ENCODE assay signal across 8 cellular contexts in genomic region chr9:113401027-113401792, GRCh38. TPM values are rescaled to one million over a fixed set of nuclear protein-coding genes. Genes with fewer than 3 reads are reported as not detected.
A peak's percentile ranks its signal among the peaks of the same experiment; 100 is the strongest.
DNase-seq lines count a peak whose midpoint lies in the region; ATAC-seq and TF ChIP-seq lines count a peak whose summit lies in the region.

ALAD (minus strand) TSS chr9:113401284; CDS start chr9:113393559, 7,725 bp downstream.

- H3K9ac ChIP-seq in DND-41 (ENCODE audit: low read depth, low read length), result peak within 1 kb of the TSS; percentile 68
- peak within 1 kb of the TSS; percentile 14; the same call in 1 of the 2 replicates for H3K9ac ChIP-seq in KMS-11

- in situ Hi-C loops in Panc1 (cut with HindIII; ENCODE audit: low pct_unique_long_range_greater_than_20kb, low sequenced_read_pairs), result no loop called here

- no peaks in the 10 kb centered on the region for H3K9me3 Mint-ChIP-seq in activated T-cell treated with anti-CD3 and anti-CD28 coated beads, Interleukin-2, amount 50 U/mL, for 4 hours

- no peaks in the 10 kb centered on the region for H3K27me3 Mint-ChIP-seq in activated T-cell treated with anti-CD3 and anti-CD28 coated beads, Interleukin-2, amount 50 U/mL, for 4 hours (ENCODE audit: low read depth)

- no peaks in the 10 kb centered on the region for H3K36me3 Mint-ChIP-seq in activated T-cell treated with anti-CD3 and anti-CD28 coated beads, Interleukin-2, amount 50 U/mL, for 4 hours (ENCODE audit: insufficient read depth)

- H4K20me1 ChIP-seq in DND-41 (ENCODE audit: insufficient read depth, low read length) (no peaks in the 10 kb centered on the region), KMS-11 (ENCODE audit: insufficient read depth) (no peaks in the 10 kb centered on the region)

- H3K36me3 ChIP-seq in DND-41 (ENCODE audit: insufficient read depth, low read length), result no peaks in the 10 kb centered on the region
- H3K36me3 ChIP-seq in KMS-11 (ENCODE audit: insufficient read depth), result no peaks in the 10 kb centered on the region
- no peaks in the 10 kb centered on the region; the same call in 1 of the 2 replicates for H3K36me3 ChIP-seq in Panc1 (ENCODE audit: control insufficient read depth, insufficient read depth, low read length)

- H3K79me2 ChIP-seq in DND-41 (ENCODE audit: insufficient read depth, low read length) (peaks cover 15% of the 10 kb centered on the region), KMS-11 (ENCODE audit: insufficient read depth, low read depth) (no peaks in the 10 kb centered on the region)

- TF ChIP-seq CTCF in DND-41 (IDR thresholded peaks at IDR 0.05; ENCODE audit: borderline replicate concordance, extremely low read depth, low read length, poor library complexity, severe bottlenecking) (peak; percentile 94), KMS-11 (conservative IDR thresholded peaks at IDR 0.05; ENCODE audit: low read depth, low read length) (peak; percentile 86), Panc1 (IDR thresholded peaks at IDR 0.05) (peak; percentile 93)

- DNase-seq in DND-41 (peak; percentile 98), Panc1 (ENCODE audit: low read depth, low spot score) (peak; percentile 67), myocyte (ENCODE audit: low read depth) (peak; percentile 99)
- DNase-seq in activated T-cell treated with anti-CD3 and anti-CD28 coated beads, Interleukin-2, amount 50 U/mL, for 4 hours, result peak; percentile 100
- peak; percentile 98 for DNase-seq in stimulated activated CD8-positive, alpha-beta memory T cell treated with anti-CD3 and anti-CD28 coated beads, Interleukin-7, amount 100 ng/mL, for 48 hours (ENCODE audit: extremely low read depth in 1 of 2, low read depth in 1 of 2)

- H3K27ac ChIP-seq in DND-41 (ENCODE audit: low read length) (peak within 1 kb of the TSS; percentile 77), KMS-11 (no peak within 1 kb of the TSS), Panc1 (ENCODE audit: low read length) (peak within 1 kb of the TSS; percentile 88)

- peak; percentile 94 for ATAC-seq in DND-41 (ENCODE audit: insufficient read depth, low read depth)
- peak; percentile 99 for ATAC-seq in GM21737 (IDR thresholded peaks at IDR 0.05; ENCODE audit: unreplicated experiment)
- peak; percentile 99 for ATAC-seq in Panc1
- ATAC-seq in activated T-cell treated with anti-CD3 and anti-CD28 coated beads, Interleukin-2, amount 50 U/mL, for 4 hours, result peak; percentile 100
- ATAC-seq in esophagus mucosa, result peak; percentile 99

- H3K4me1 ChIP-seq in DND-41 (ENCODE audit: insufficient read depth, low read length) (peaks cover 19% of the 10 kb centered on the region), KMS-11 (ENCODE audit: low read depth, poor library complexity, severe bottlenecking) (peaks cover 17% of the 10 kb centered on the region), Panc1 (ENCODE audit: control insufficient read depth, insufficient read depth, low read length) (no peaks in the 10 kb centered on the region)

- H3K9me3 ChIP-seq in DND-41 (ENCODE audit: insufficient read depth, low read length, severe bottlenecking) (no peaks in the 10 kb centered on the region), Panc1 (ENCODE audit: control insufficient read depth, insufficient read depth, low read depth, low read length) (no peaks in the 10 kb centered on the region)

- no TSS peak for BruUV-seq in Panc1 (replicated peaks; lab: Mats Ljungman, UMichigan)

- peak within 1 kb of the TSS; percentile 89 for H3K4me3 Mint-ChIP-seq in activated T-cell treated with anti-CD3 and anti-CD28 coated beads, Interleukin-2, amount 50 U/mL, for 4 hours

- peak within 1 kb of the TSS; percentile 59 to 81; a peak in 3 of 4 replicates for H3K4me3 ChIP-seq in DND-41 (ENCODE audit: low read depth in 1 of 2, low read length in 2 of 2)
- H3K4me3 ChIP-seq in KMS-11 (IDR thresholded peaks at IDR 0.05; ENCODE audit: insufficient read depth, low read depth, low read length), result no peak within 1 kb of the TSS
- H3K4me3 ChIP-seq in Panc1 (ENCODE audit: low read depth in 2 of 2, low read length in 2 of 2), result peak within 1 kb of the TSS; percentile 77

- H3K4me1 Mint-ChIP-seq in activated T-cell treated with anti-CD3 and anti-CD28 coated beads, Interleukin-2, amount 50 U/mL, for 4 hours (ENCODE audit: low read depth), result peaks cover 23% of the 10 kb centered on the region

- H3K27me3 ChIP-seq in DND-41 (ENCODE audit: insufficient read depth, low read length, poor library complexity), result no peaks in the 10 kb centered on the region
- H3K27me3 ChIP-seq in KMS-11 (ENCODE audit: insufficient read depth, low read depth), result no peaks in the 10 kb centered on the region
- no peaks in the 10 kb centered on the region for H3K27me3 ChIP-seq in Panc1 (ENCODE audit: control insufficient read depth, insufficient read depth, low read length)

- CTCF ChIA-PET in Panc1 (lab: Charles Lee), result interaction anchor here (0.7 to 1.4 kb wide), 6 partner anchors 9 to 169 kb away, joined by 3 to 6 read pairs (median 3); partner anchors contain the start of genes C9orf43 and POLE3

- intact Hi-C loops in Panc1 (cut with micrococcal nuclease; ENCODE audit: unreplicated experiment), result no loop called here

- H3K4me2 ChIP-seq in DND-41 (ENCODE audit: insufficient read depth, low read length) (peak within 1 kb of the TSS; percentile 66), KMS-11 (peak within 1 kb of the TSS; percentile 73)

- H2AFZ ChIP-seq in DND-41 (ENCODE audit: low read depth, low read length) (peak within 1 kb of the TSS; percentile 85), KMS-11 (ENCODE audit: low read depth) (peak within 1 kb of the TSS; percentile 74)

- POLR2A ChIA-PET in Panc1 (lab: Charles Lee), result interaction anchor here (0.6 kb wide), 1 partner anchor 9 kb away, joined by 5 read pairs; the partner anchor contains the start of genes C9orf43 and POLE3

RNA-seq across cellular contexts. Expression of gene ALAD, which starts in this region (rescaled TPM):
- total RNA-seq in Panc1 (2021; ENCODE audit: unreplicated experiment), result 8.9 TPM
- polyA plus RNA-seq in Panc1 (2012; ENCODE audit: insufficient read length), result 10.6 TPM
- 10 to 100 TPM; 17.9 to 18.4 (median 18.2) TPM for total RNA-seq in activated T-cell treated with anti-CD3 and anti-CD28 coated beads, Interleukin-2, amount 50 U/mL, for 4 hours
- 55.2 TPM for total RNA-seq in esophagus mucosa
- 16.0 and 24.5 TPM in 2 replicates for total RNA-seq in myocyte
- polyA plus RNA-seq in myocyte (2012), result 39.5 TPM
